Comparison of ENCODE assay signal across 8 cellular contexts in genomic region chr14:93206793-93207467, GRCh38. TPM values are rescaled to one million over a fixed set of nuclear protein-coding genes. Genes with fewer than 3 reads are reported as not detected.
DNase-seq lines count a peak whose midpoint lies in the region; ATAC-seq and TF ChIP-seq lines count a peak whose summit lies in the region.

TSS of gene GON7 (minus strand) at chr14:93207065. CDS start at chr14:93207037, 28 bp downstream.
TSS of gene UBR7 (plus strand) at chr14:93207256. CDS start at chr14:93207292, 36 bp downstream.

- H3K9me1 ChIP-seq in IMR-90 (ENCODE audit: insufficient read depth, low read length) = no peaks in the 10 kb centered on the region; the same call in 1 of the 2 replicates

- no peak for TF ChIP-seq RAD21 in IMR-90 (IDR thresholded peaks at IDR 0.05; ENCODE audit: low read length)

- peak within 1 kb of the TSS; percentile 77; the same call in 1 of the 2 replicates for H4K91ac ChIP-seq in IMR-90 (ENCODE audit: insufficient read depth, low read depth, low read length)

- POLR2A ChIA-PET in IMR-90 (lab: Charles Lee; ENCODE audit: unreplicated experiment) = no interaction called here

- H3K4me1 ChIP-seq in IMR-90 (ENCODE audit: control insufficient read depth, insufficient read depth, low read length) (peaks cover 2% of the 10 kb centered on the region; the same call in 1 of the 2 replicates), mononuclear cell (ENCODE audit: insufficient read depth, low read length) (peaks cover 44% of the 10 kb centered on the region)

- peak within 1 kb of the TSS; percentile 67 for H3K9ac ChIP-seq in IMR-90 (ENCODE audit: low read depth, low read length)

- no peak within 1 kb of the TSS for H3K18ac ChIP-seq in IMR-90 (ENCODE audit: low read depth, low read length)

- H3K27me3 ChIP-seq in IMR-90 (ENCODE audit: control insufficient read depth, insufficient read depth, low read length) = no peaks in the 10 kb centered on the region
- no peaks in the 10 kb centered on the region for H3K27me3 ChIP-seq in mononuclear cell (ENCODE audit: insufficient read depth, low read length)

- peaks cover under 1% of the 10 kb centered on the region; the same call in 1 of the 2 replicates for H3K36me3 ChIP-seq in IMR-90 (ENCODE audit: control insufficient read depth, insufficient read depth, low read length)

- H3K23ac ChIP-seq in IMR-90 (ENCODE audit: low read depth, low read length) = peak within 1 kb of the TSS; percentile 75

- H2BK5ac ChIP-seq in IMR-90 (ENCODE audit: low read depth, low read length, poor library complexity, severe bottlenecking) = peak within 1 kb of the TSS; percentile 37

- no peaks in the 10 kb centered on the region for H3K9me3 ChIP-seq in IMR-90 (ENCODE audit: control insufficient read depth, insufficient read depth, low read length)
- H3K9me3 ChIP-seq in mononuclear cell (ENCODE audit: low read depth, low read length) = no peaks in the 10 kb centered on the region

- peak; percentile 44 for TF ChIP-seq CTCF in IMR-90 (conservative IDR thresholded peaks at IDR 0.05; ENCODE audit: low read depth, low read length)

- intact Hi-C loops in IMR-90 (cut with micrococcal nuclease) = loop anchor here (1.0 kb wide), 4 partner anchors 126 to 686 kb away; partner anchors contain the start of gene BTBD7

- ATAC-seq in GM21528 (IDR thresholded peaks at IDR 0.05; ENCODE audit: low FRiP score, unreplicated experiment) (peak; percentile 83), IMR-90 (ENCODE audit: low read depth) (peak; percentile 95)

- H2BK20ac ChIP-seq in IMR-90 (ENCODE audit: low read depth, low read length) = no peak within 1 kb of the TSS

- peak; percentile 80 for TF ChIP-seq POLR2A in IMR-90 (IDR thresholded peaks at IDR 0.05; ENCODE audit: low read depth, low read length)

- no TSS peak for BruUV-seq in IMR-90 (replicated peaks; lab: Mats Ljungman, UMichigan)

- CTCF ChIA-PET in IMR-90 (lab: Yijun Ruan, JAX) = interaction anchor here (0.6 to 1.7 kb wide), 7 partner anchors 12 to 338 kb away, joined by 3 to 5 read pairs (median 3); partner anchors contain the start of genes LYSET and MOAP1

- H2AK5ac ChIP-seq in IMR-90 (ENCODE audit: low read depth, low read length) = no peak within 1 kb of the TSS

- H3K4me2 ChIP-seq in IMR-90 (ENCODE audit: low read depth, low read length) = peak within 1 kb of the TSS; percentile 92

- peak within 1 kb of the TSS; percentile 100 for H2AFZ ChIP-seq in IMR-90 (replicated peaks; ENCODE audit: low read length, poor library complexity)

- H4K5ac ChIP-seq in IMR-90 (ENCODE audit: low read depth, low read length) = peak within 1 kb of the TSS; percentile 77; the same call in 1 of the 2 replicates

- 1% methylated on average over 22 of the region's 65 CpGs; no CpG with 5 or more reads in 1 of the 2 experiments for WGBS in IMR-90 (ENCODE audit: extremely low coverage in 2 of 2, insufficient read length in 1 of 2), 2 experiments

- H2AK9ac ChIP-seq in IMR-90 (replicated peaks; ENCODE audit: low read depth, low read length, poor library complexity) = peak within 1 kb of the TSS; percentile 98

- peak within 1 kb of the TSS; percentile 55; the same call in 1 of the 2 replicates for H2BK120ac ChIP-seq in IMR-90 (ENCODE audit: low read depth, low read length)

- dilution Hi-C loops in IMR-90 (cut with HindIII; ENCODE audit: low sequenced_read_pairs, unreplicated experiment) = no loop called here

- peak within 1 kb of the TSS; percentile 44 for H3K56ac ChIP-seq in IMR-90 (ENCODE audit: extremely low read depth, insufficient read depth, low read length)

- H4K8ac ChIP-seq in IMR-90 (ENCODE audit: low read depth in 2 of 2, low read length in 2 of 2) = peak within 1 kb of the TSS; percentile 68 to 91

- H2BK15ac ChIP-seq in IMR-90 (ENCODE audit: low read depth, low read length) = no peak within 1 kb of the TSS; the same call in 2 of the 3 replicates

- H3K4me3 ChIP-seq in IMR-90 (ENCODE audit: insufficient read depth, low read depth, low read length) (peak within 1 kb of the TSS; percentile 88), mononuclear cell (ENCODE audit: low read length) (peak within 1 kb of the TSS; percentile 74)

- H4K20me1 ChIP-seq in IMR-90 (ENCODE audit: insufficient read depth, low read length) = no peaks in the 10 kb centered on the region

- peak within 1 kb of the TSS; percentile 51 for H3K27ac ChIP-seq in IMR-90 (ENCODE audit: insufficient read depth, low read length)

- in situ Hi-C loops in IMR-90 (cut with MboI; ENCODE audit: low sequenced_read_pairs) = no loop called here

- H3K79me1 ChIP-seq in IMR-90 (ENCODE audit: low read depth in 1 of 2, low read length in 2 of 2) = peaks cover 15 to 34% of the 10 kb centered on the region in 2 experiments

- DNase-seq in DMS153 (lab: John Stamatoyannopoulos, UW) = peak; percentile 97
- peak; percentile 96 for DNase-seq in IMR-90
- DNase-seq in OCI-M1 (lab: John Stamatoyannopoulos, UW) = peak; percentile 97
- peak; percentile 88 for DNase-seq in activated T-cell treated with anti-CD3 and anti-CD28 coated beads for 24 hours (ENCODE audit: low read depth)
- DNase-seq in epidermal melanocyte (ENCODE audit: insufficient read length, low spot score) = peak; percentile 79
- DNase-seq in stimulated activated CD8-positive, alpha-beta memory T cell treated with anti-CD3 and anti-CD28 coated beads, Interleukin-4, amount 100 ng/mL, for 1 hour (ENCODE audit: low read depth in 2 of 2, low spot score in 1 of 2) = peak; percentile 53 to 70

- H3K4ac ChIP-seq in IMR-90 (ENCODE audit: low read depth, low read length) = peak within 1 kb of the TSS; percentile 90

- H3K14ac ChIP-seq in IMR-90 (replicated peaks; ENCODE audit: low read depth, low read length) = peak within 1 kb of the TSS; percentile 23; the same call in 1 of the 2 replicates

TF ChIP-seq in IMR-90, 13 proteins besides CTCF, POLR2A, EP300 and RAD21:
- TF ChIP-seq RCOR1 (IDR thresholded peaks at IDR 0.05; ENCODE audit: insufficient replicate concordance, low read length) (no peak), NFE2L2 (IDR thresholded peaks at IDR 0.05; ENCODE audit: low read depth, low read length) (no peak), MAZ (IDR thresholded peaks at IDR 0.05; ENCODE audit: borderline replicate concordance, low read depth, low read length) (peak; percentile 66), USF2 (IDR thresholded peaks at IDR 0.05; ENCODE audit: low read depth, low read length) (no peak), ELK1 (IDR thresholded peaks at IDR 0.05; ENCODE audit: borderline replicate concordance, low read depth, low read length) (no peak), MXI1 (IDR thresholded peaks at IDR 0.05; ENCODE audit: borderline replicate concordance, low read depth, low read length) (no peak; the same call in 1 of the 2 replicates), BHLHE40 (IDR thresholded peaks at IDR 0.05; ENCODE audit: low read depth, low read length) (no peak), CEBPB (IDR thresholded peaks at IDR 0.05; ENCODE audit: low read depth, low read length) (no peak), MAFK (IDR thresholded peaks at IDR 0.05; ENCODE audit: low read depth, low read length) (no peak), RFX5 (IDR thresholded peaks at IDR 0.05; ENCODE audit: low read depth, low read length) (no peak), SMC3 (IDR thresholded peaks at IDR 0.05; ENCODE audit: low read depth, low read length) (peak; percentile 29; the same call in 1 of the 2 replicates), FOS (IDR thresholded peaks at IDR 0.05; ENCODE audit: low read depth, low read length) (no peak), CHD1 (IDR thresholded peaks at IDR 0.05; ENCODE audit: low read depth, low read length) (0 out of 2 replicates have a peak, but pooled peaks have one; percentile 3)

RNA-seq across cellular contexts. Expression of gene GON7, which starts in this region (rescaled TPM):
- total RNA-seq in IMR-90 (2012; rRNA removed) (4.3 and 10.3 TPM in 2 replicates), mononuclear cell (4.6 TPM)
- polyA plus RNA-seq in IMR-90 (2012; rRNA removed) = 5.6 and 7.8 TPM in 2 replicates
- polyA plus RNA-seq in IMR-90 (2012; cell fraction: cytosol; rRNA removed) = 2.0 and 2.1 TPM in 2 replicates
- 0.50 and 1.5 TPM in 2 replicates for polyA plus RNA-seq in IMR-90 (2012; cell fraction: nucleus; rRNA removed; ENCODE audit: low replicate concordance)

RNA-seq across cellular contexts. Expression of gene UBR7, which starts in this region (rescaled TPM):
- total RNA-seq in IMR-90 (2012; rRNA removed) = 29.4 and 55.8 TPM in 2 replicates
- polyA plus RNA-seq in IMR-90 (2012; rRNA removed) = 20.3 and 24.2 TPM in 2 replicates
- 9.8 and 10.5 TPM in 2 replicates for polyA plus RNA-seq in IMR-90 (2012; cell fraction: cytosol; rRNA removed)
- 6.4 and 13.4 TPM in 2 replicates for polyA plus RNA-seq in IMR-90 (2012; cell fraction: nucleus; rRNA removed; ENCODE audit: low replicate concordance)
- 12.0 TPM for total RNA-seq in mononuclear cell

Comparison
In these comparisons a context has a peak if more than half of its experiments do, and no peak if none do; other contexts are left out.
1. Peak in every context shown above with its lines: DNase-seq, ATAC-seq, H3K4me3 ChIP-seq and H3K27ac ChIP-seq.